Comparison of ENCODE assay signal across 2 cellular contexts in genomic region chr17:2615882-2616281, GRCh38.
TF ChIP-seq lines count a peak whose summit lies in the region.

No MANE protein-coding gene starts in this region.

TF ChIP-seq in IMR-90, 13 proteins besides CTCF, POLR2A, EP300 and RAD21:
- TF ChIP-seq MAFK (IDR thresholded peaks at IDR 0.05; ENCODE audit: low read depth, low read length) = 0 out of 2 replicates have a peak, but pooled peaks have one; percentile 21
- TF ChIP-seq BHLHE40 (IDR thresholded peaks at IDR 0.05; ENCODE audit: low read depth, low read length) = no peak

TF ChIP-seq in K562, 482 proteins besides CTCF, POLR2A, EP300 and RAD21:
- TF ChIP-seq KAT2B (IDR thresholded peaks at IDR 0.05; ENCODE audit: low read depth, low read length) (no peak), ZBTB8A (IDR thresholded peaks at IDR 0.05; ENCODE audit: partially characterized antibody) (no peak), ZNF232 (CRISPR knock-in tag; IDR thresholded peaks at IDR 0.05) (no peak), RFX5 (IDR thresholded peaks at IDR 0.05; ENCODE audit: low read depth, low read length) (no peak), C11orf30 (IDR thresholded peaks at IDR 0.05; ENCODE audit: low read depth) (peak; percentile 32; the same call in 1 of the 2 replicates), ZNF316 (IDR thresholded peaks at IDR 0.05) (peak; percentile 52), TRIM24 (IDR thresholded peaks at IDR 0.05) (no peak), CBX8 (IDR thresholded peaks at IDR 0.05; ENCODE audit: borderline replicate concordance, extremely low read depth, low read depth, low read length, poor library complexity, severe bottlenecking) (no peak)
TF ChIP-seq in K562: peak in this region for 2.
